1 cellular context compared by ENCODE assay signal in genomic region chr9:35834260-35835215, GRCh38.
TF ChIP-seq lines count a peak whose summit lies in the region.

No MANE protein-coding gene starts in this region.

TF ChIP-seq in HepG2, 621 proteins besides CTCF, POLR2A, EP300 and RAD21 (continued from another document and continues in another):
- TF ChIP-seq ZNF646 (CRISPR knock-in tag; IDR thresholded peaks at IDR 0.05), result no peak
- no peak for TF ChIP-seq ZFX (CRISPR knock-in tag; IDR thresholded peaks at IDR 0.05; ENCODE audit: low read depth)
- TF ChIP-seq SETDB1 (CRISPR knock-in tag; IDR thresholded peaks at IDR 0.05; ENCODE audit: borderline replicate concordance), result no peak
- no peak for TF ChIP-seq THYN1 (CRISPR knock-in tag; IDR thresholded peaks at IDR 0.05; ENCODE audit: borderline replicate concordance, low read depth)
- no peak for TF ChIP-seq MLX (CRISPR knock-in tag; IDR thresholded peaks at IDR 0.05)
- TF ChIP-seq MTA1 (CRISPR knock-in tag; IDR thresholded peaks at IDR 0.05; ENCODE audit: borderline replicate concordance), result no peak
- TF ChIP-seq ZNF558 (CRISPR knock-in tag; IDR thresholded peaks at IDR 0.05; ENCODE audit: borderline replicate concordance), result no peak
- TF ChIP-seq FLYWCH1 (CRISPR knock-in tag; IDR thresholded peaks at IDR 0.05), result no peak
- no peak for TF ChIP-seq NFE2 (CRISPR knock-in tag; IDR thresholded peaks at IDR 0.05)
- TF ChIP-seq NFYB (CRISPR knock-in tag; IDR thresholded peaks at IDR 0.05), result no peak
- TF ChIP-seq AFF4 (CRISPR knock-in tag; IDR thresholded peaks at IDR 0.05), result no peak
- no peak for TF ChIP-seq TFDP2 (CRISPR knock-in tag; IDR thresholded peaks at IDR 0.05)
- TF ChIP-seq ZNF207 (IDR thresholded peaks at IDR 0.05; ENCODE audit: borderline replicate concordance), result no peak
- peak; percentile 55; the same call in 1 of the 2 replicates for TF ChIP-seq ZNF609 (CRISPR knock-in tag; IDR thresholded peaks at IDR 0.05; ENCODE audit: borderline replicate concordance)
- TF ChIP-seq MED8 (CRISPR knock-in tag; IDR thresholded peaks at IDR 0.05; ENCODE audit: insufficient replicate concordance), result no peak
- TF ChIP-seq PBX3 (CRISPR knock-in tag; IDR thresholded peaks at IDR 0.05; ENCODE audit: borderline replicate concordance), result no peak
- TF ChIP-seq ZNF317 (CRISPR knock-in tag; IDR thresholded peaks at IDR 0.05), result no peak
- no peak for TF ChIP-seq ZNF18 (CRISPR knock-in tag; IDR thresholded peaks at IDR 0.05; ENCODE audit: insufficient replicate concordance)
- no peak for TF ChIP-seq ZNF354B (CRISPR knock-in tag; IDR thresholded peaks at IDR 0.05)
- TF ChIP-seq ZNF180 (CRISPR knock-in tag; IDR thresholded peaks at IDR 0.05; ENCODE audit: borderline replicate concordance, low read depth), result no peak
- no peak for TF ChIP-seq PRDM4 (CRISPR knock-in tag; IDR thresholded peaks at IDR 0.05; ENCODE audit: borderline replicate concordance)
- no peak for TF ChIP-seq ZBTB42 (CRISPR knock-in tag; IDR thresholded peaks at IDR 0.05)
- TF ChIP-seq KDM3A (CRISPR knock-in tag; IDR thresholded peaks at IDR 0.05; ENCODE audit: low read depth), result no peak
- no peak for TF ChIP-seq CHCHD3 (CRISPR knock-in tag; IDR thresholded peaks at IDR 0.05)
- no peak for TF ChIP-seq POLR2AphosphoS5 (IDR thresholded peaks at IDR 0.05; ENCODE audit: low read depth, low read length)
- TF ChIP-seq HOXA9 (CRISPR knock-in tag; IDR thresholded peaks at IDR 0.05; ENCODE audit: borderline replicate concordance), result no peak
- TF ChIP-seq NFKBIZ (CRISPR knock-in tag; IDR thresholded peaks at IDR 0.05), result no peak
- TF ChIP-seq ZNF281 (CRISPR knock-in tag; IDR thresholded peaks at IDR 0.05; ENCODE audit: borderline replicate concordance), result no peak
